In the genomic region with DNA sequence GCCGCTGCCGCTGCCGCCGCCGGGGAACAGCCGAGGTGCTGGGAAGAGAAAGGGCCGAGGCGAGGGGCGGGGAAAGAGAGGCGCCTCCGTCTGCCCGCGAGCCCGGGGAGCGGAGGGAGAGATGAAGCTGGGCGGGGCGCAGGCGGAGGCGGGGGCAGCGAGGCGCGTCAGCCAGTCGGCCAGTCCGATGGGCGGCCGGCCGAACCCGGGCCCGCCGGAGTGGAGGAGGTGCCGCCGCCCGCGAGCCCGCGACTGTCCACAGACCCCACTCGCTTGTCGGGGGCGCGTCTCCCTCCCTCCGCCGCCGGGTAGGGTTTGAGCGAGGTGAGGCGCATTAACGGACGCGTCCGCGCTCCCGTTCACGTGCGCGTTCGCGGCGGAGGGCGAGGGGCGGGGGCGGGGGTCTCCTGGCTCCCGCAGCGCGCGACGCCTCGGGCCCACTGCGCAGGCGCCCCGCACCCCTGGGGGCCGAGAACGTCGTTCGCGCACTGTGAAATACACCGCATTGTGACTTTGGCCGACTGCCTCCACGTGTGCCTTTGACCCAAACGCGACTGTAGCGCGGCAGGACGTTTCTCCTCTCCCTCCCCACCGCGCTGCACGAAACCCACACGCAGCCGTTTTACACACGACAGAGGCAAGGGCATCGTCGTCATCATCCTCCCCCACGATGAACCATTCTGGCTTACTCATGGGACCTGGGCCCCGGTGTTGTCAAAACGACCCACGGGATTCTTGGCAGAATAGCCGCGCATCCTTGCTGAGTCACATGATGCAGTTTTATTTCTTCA, we compare ENCODE assay signal across 7 cellular contexts. TPM values are rescaled to one million over a fixed set of nuclear protein-coding genes. Genes with fewer than 3 reads are reported as not detected.
DNase-seq lines count a peak whose midpoint lies in the region; ATAC-seq and TF ChIP-seq lines count a peak whose summit lies in the region.

A gene (minus strand): TSS at position 92 of the 791 bp plus-strand sequence. CDS start 148 bp downstream, outside the sequence.

- TF ChIP-seq POLR2A in erythroblast (IDR thresholded peaks at IDR 0.05; ENCODE audit: low read length), result no peak

- peaks cover 5 to 22% (median 21%) of the 10 kb centered on the region in 3 donors for H3K27me3 Mint-ChIP-seq in naive B cell

- DNase-seq in NCI-H146 (lab: John Stamatoyannopoulos, UW), result peak; percentile 30
- peak; percentile 74 for DNase-seq in activated CD8-positive, alpha-beta memory T cell treated with anti-CD3 and anti-CD28 coated beads for 24 hours
- peak; percentile 22 to 37 for DNase-seq in erythroblast (lab: John Stamatoyannopoulos, UW)
- DNase-seq in naive B cell, result no peak

- H3K36me3 Mint-ChIP-seq in naive B cell, result no peaks in the 10 kb centered on the region

- peaks cover 6 to 12% (median 11%) of the 10 kb centered on the region in 3 donors for H3K4me1 Mint-ChIP-seq in naive B cell

- no peak within 1 kb of the TSS for H3K27ac ChIP-seq in stomach smooth muscle (ENCODE audit: low read length)

- H3K36me3 ChIP-seq in stomach smooth muscle (ENCODE audit: control insufficient read depth in 2 of 2, insufficient read depth in 2 of 2, low read length in 2 of 2), result no peaks in the 10 kb centered on the region

- H3K27ac Mint-ChIP-seq in naive B cell, result peak within 1 kb of the TSS in 3 of 6 donors; percentile 67 to 88 (median 81)

- H3K4me1 ChIP-seq in stomach smooth muscle (ENCODE audit: control insufficient read depth, insufficient read depth, low read length), result no peaks in the 10 kb centered on the region

- no peaks in the 10 kb centered on the region for H3K9me3 ChIP-seq in stomach smooth muscle (ENCODE audit: control insufficient read depth in 2 of 2, low read length in 2 of 2)

- H3K4me3 ChIP-seq in stomach smooth muscle (ENCODE audit: low read length in 2 of 2), result peak within 1 kb of the TSS; percentile 40 to 68

- ATAC-seq in GM18909 (IDR thresholded peaks at IDR 0.05; ENCODE audit: poor library complexity, unreplicated experiment) (peak; percentile 47), naive B cell (ENCODE audit: low read depth in 2 of 2) (peak; percentile 48), GM19328 (IDR thresholded peaks at IDR 0.05; ENCODE audit: unreplicated experiment) (no peak)

- H3K9me3 Mint-ChIP-seq in naive B cell, result peaks cover 0 to 10% (median 6%) of the 10 kb centered on the region in 7 donors

- peaks cover 0 to 2% of the 10 kb centered on the region in 2 donors for H3K27me3 ChIP-seq in stomach smooth muscle (ENCODE audit: control insufficient read depth in 1 of 2, insufficient read depth in 2 of 2, low read length in 2 of 2)

- peak within 1 kb of the TSS; percentile 83 to 93 (median 88) for H3K4me3 Mint-ChIP-seq in naive B cell

- H3K9ac ChIP-seq in stomach smooth muscle (ENCODE audit: low read length in 2 of 2), result peak within 1 kb of the TSS in 1 of 2 donors; percentile 22

RNA-seq across cellular contexts. Expression of the gene that starts here (rescaled TPM):
- under 1 TPM in 4 of 6 donors, not detected in 2; 0.16 to 0.32 (median 0.23) TPM for polyA plus RNA-seq in naive B cell (ENCODE audit: low read depth in 6 of 6)

Comparison
In these comparisons a context has a peak if more than half of its experiments do, and no peak if none do; other contexts are left out.
1. Peak in ATAC-seq in naive B cell; RNA of the gene not detected or under 1 TPM.